In the genomic region with DNA sequence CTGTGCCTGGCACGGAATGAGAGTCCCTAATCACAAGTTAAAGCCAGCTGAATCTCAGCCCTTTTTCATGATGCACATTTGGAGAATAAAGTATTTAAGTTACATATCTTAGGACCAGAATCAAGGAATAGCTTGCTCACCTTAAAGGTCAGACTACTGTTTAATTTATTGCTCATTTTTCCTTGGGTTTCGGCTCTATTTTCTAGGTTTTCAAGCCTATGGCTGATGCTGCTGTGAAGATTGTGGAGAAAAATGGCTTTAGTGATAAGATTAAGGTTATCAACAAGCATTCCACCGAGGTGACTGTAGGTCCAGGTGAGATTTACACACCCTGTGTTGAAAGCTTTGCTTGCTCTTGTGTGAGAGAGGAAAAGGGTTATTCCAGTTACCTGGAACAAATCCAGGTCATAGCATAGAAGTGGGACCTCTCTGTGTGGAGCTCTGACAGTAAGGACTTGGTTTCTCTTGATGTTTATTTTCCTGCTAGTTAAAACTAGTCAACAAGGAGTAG, we compare ENCODE assay signal across 1 cellular context.
TF ChIP-seq lines count a peak whose summit lies in the region.

No MANE protein-coding gene starts in this region.

TF ChIP-seq in HepG2, 621 proteins besides CTCF, POLR2A, EP300 and RAD21 (continues in another document):
- TF ChIP-seq, protein P1, sequence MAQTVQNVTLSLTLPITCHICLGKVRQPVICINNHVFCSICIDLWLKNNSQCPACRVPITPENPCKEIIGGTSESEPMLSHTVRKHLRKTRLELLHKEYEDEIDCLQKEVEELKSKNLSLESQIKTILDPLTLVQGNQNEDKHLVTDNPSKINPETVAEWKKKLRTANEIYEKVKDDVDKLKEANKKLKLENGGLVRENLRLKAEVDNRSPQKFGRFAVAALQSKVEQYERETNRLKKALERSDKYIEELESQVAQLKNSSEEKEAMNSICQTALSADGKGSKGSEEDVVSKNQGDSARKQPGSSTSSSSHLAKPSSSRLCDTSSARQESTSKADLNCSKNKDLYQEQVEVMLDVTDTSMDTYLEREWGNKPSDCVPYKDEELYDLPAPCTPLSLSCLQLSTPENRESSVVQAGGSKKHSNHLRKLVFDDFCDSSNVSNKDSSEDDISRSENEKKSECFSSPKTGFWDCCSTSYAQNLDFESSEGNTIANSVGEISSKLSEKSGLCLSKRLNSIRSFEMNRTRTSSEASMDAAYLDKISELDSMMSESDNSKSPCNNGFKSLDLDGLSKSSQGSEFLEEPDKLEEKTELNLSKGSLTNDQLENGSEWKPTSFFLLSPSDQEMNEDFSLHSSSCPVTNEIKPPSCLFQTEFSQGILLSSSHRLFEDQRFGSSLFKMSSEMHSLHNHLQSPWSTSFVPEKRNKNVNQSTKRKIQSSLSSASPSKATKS (CRISPR knock-in tag; IDR thresholded peaks at IDR 0.05) = no peak
- TF ChIP-seq ARNT (IDR thresholded peaks at IDR 0.05) (no peak), MATR3 (CRISPR knock-in tag; IDR thresholded peaks at IDR 0.05) (no peak), GLI4 (CRISPR knock-in tag; IDR thresholded peaks at IDR 0.05; ENCODE audit: borderline replicate concordance) (no peak), SPEN (CRISPR knock-in tag; IDR thresholded peaks at IDR 0.05; ENCODE audit: low read depth) (0 out of 2 replicates have a peak, but pooled peaks have one; percentile 2), ZNF468 (CRISPR knock-in tag; IDR thresholded peaks at IDR 0.05) (no peak), ARID2 (CRISPR knock-in tag; IDR thresholded peaks at IDR 0.05; ENCODE audit: borderline replicate concordance) (0 out of 2 replicates have a peak, but pooled peaks have one; percentile 35), ZNF264 (CRISPR knock-in tag; IDR thresholded peaks at IDR 0.05) (no peak), ATAD3A (CRISPR knock-in tag; IDR thresholded peaks at IDR 0.05) (no peak), ZKSCAN5 (CRISPR knock-in tag; IDR thresholded peaks at IDR 0.05) (no peak), ZNF703 (CRISPR knock-in tag; IDR thresholded peaks at IDR 0.05; ENCODE audit: borderline replicate concordance) (no peak), SOX13 (IDR thresholded peaks at IDR 0.05) (no peak), SOX13 (CRISPR knock-in tag; conservative IDR thresholded peaks at IDR 0.05 in 1 of 2, IDR thresholded peaks at IDR 0.05 in 1 of 2) (0 out of 4 replicates have a peak, but pooled peaks of 1 of the 2 experiments have one; percentile 1), SMYD3 (CRISPR knock-in tag; IDR thresholded peaks at IDR 0.05) (0 out of 2 replicates have a peak, but pooled peaks have one; percentile 34), HHEX (CRISPR knock-in tag; IDR thresholded peaks at IDR 0.05) (no peak), HNRNPUL1 (IDR thresholded peaks at IDR 0.05; ENCODE audit: low read depth, low read length) (no peak), ZSCAN30 (CRISPR knock-in tag; IDR thresholded peaks at IDR 0.05) (no peak)
- TF ChIP-seq, protein P2, sequence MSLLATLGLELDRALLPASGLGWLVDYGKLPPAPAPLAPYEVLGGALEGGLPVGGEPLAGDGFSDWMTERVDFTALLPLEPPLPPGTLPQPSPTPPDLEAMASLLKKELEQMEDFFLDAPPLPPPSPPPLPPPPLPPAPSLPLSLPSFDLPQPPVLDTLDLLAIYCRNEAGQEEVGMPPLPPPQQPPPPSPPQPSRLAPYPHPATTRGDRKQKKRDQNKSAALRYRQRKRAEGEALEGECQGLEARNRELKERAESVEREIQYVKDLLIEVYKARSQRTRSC (CRISPR knock-in tag; IDR thresholded peaks at IDR 0.05; ENCODE audit: low read depth) = no peak
- TF ChIP-seq, protein P3, sequence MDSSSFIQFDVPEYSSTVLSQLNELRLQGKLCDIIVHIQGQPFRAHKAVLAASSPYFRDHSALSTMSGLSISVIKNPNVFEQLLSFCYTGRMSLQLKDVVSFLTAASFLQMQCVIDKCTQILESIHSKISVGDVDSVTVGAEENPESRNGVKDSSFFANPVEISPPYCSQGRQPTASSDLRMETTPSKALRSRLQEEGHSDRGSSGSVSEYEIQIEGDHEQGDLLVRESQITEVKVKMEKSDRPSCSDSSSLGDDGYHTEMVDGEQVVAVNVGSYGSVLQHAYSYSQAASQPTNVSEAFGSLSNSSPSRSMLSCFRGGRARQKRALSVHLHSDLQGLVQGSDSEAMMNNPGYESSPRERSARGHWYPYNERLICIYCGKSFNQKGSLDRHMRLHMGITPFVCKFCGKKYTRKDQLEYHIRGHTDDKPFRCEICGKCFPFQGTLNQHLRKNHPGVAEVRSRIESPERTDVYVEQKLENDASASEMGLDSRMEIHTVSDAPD (CRISPR knock-in tag; IDR thresholded peaks at IDR 0.05) = 0 out of 2 replicates have a peak, but pooled peaks have one; percentile 20
- TF ChIP-seq, protein P4, sequence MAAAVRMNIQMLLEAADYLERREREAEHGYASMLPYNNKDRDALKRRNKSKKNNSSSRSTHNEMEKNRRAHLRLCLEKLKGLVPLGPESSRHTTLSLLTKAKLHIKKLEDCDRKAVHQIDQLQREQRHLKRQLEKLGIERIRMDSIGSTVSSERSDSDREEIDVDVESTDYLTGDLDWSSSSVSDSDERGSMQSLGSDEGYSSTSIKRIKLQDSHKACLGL (CRISPR knock-in tag; IDR thresholded peaks at IDR 0.05) = no peak
- TF ChIP-seq, protein P5, sequence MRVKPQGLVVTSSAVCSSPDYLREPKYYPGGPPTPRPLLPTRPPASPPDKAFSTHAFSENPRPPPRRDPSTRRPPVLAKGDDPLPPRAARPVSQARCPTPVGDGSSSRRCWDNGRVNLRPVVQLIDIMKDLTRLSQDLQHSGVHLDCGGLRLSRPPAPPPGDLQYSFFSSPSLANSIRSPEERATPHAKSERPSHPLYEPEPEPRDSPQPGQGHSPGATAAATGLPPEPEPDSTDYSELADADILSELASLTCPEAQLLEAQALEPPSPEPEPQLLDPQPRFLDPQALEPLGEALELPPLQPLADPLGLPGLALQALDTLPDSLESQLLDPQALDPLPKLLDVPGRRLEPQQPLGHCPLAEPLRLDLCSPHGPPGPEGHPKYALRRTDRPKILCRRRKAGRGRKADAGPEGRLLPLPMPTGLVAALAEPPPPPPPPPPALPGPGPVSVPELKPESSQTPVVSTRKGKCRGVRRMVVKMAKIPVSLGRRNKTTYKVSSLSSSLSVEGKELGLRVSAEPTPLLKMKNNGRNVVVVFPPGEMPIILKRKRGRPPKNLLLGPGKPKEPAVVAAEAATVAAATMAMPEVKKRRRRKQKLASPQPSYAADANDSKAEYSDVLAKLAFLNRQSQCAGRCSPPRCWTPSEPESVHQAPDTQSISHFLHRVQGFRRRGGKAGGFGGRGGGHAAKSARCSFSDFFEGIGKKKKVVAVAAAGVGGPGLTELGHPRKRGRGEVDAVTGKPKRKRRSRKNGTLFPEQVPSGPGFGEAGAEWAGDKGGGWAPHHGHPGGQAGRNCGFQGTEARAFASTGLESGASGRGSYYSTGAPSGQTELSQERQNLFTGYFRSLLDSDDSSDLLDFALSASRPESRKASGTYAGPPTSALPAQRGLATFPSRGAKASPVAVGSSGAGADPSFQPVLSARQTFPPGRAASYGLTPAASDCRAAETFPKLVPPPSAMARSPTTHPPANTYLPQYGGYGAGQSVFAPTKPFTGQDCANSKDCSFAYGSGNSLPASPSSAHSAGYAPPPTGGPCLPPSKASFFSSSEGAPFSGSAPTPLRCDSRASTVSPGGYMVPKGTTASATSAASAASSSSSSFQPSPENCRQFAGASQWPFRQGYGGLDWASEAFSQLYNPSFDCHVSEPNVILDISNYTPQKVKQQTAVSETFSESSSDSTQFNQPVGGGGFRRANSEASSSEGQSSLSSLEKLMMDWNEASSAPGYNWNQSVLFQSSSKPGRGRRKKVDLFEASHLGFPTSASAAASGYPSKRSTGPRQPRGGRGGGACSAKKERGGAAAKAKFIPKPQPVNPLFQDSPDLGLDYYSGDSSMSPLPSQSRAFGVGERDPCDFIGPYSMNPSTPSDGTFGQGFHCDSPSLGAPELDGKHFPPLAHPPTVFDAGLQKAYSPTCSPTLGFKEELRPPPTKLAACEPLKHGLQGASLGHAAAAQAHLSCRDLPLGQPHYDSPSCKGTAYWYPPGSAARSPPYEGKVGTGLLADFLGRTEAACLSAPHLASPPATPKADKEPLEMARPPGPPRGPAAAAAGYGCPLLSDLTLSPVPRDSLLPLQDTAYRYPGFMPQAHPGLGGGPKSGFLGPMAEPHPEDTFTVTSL (CRISPR knock-in tag; IDR thresholded peaks at IDR 0.05; ENCODE audit: borderline replicate concordance) = no peak
- TF ChIP-seq, protein P6, sequence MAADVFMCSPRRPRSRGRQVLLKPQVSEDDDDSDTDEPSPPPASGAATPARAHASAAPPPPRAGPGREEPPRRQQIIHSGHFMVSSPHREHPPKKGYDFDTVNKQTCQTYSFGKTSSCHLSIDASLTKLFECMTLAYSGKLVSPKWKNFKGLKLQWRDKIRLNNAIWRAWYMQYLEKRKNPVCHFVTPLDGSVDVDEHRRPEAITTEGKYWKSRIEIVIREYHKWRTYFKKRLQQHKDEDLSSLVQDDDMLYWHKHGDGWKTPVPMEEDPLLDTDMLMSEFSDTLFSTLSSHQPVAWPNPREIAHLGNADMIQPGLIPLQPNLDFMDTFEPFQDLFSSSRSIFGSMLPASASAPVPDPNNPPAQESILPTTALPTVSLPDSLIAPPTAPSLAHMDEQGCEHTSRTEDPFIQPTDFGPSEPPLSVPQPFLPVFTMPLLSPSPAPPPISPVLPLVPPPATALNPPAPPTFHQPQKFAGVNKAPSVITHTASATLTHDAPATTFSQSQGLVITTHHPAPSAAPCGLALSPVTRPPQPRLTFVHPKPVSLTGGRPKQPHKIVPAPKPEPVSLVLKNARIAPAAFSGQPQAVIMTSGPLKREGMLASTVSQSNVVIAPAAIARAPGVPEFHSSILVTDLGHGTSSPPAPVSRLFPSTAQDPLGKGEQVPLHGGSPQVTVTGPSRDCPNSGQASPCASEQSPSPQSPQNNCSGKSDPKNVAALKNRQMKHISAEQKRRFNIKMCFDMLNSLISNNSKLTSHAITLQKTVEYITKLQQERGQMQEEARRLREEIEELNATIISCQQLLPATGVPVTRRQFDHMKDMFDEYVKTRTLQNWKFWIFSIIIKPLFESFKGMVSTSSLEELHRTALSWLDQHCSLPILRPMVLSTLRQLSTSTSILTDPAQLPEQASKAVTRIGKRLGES (CRISPR knock-in tag; IDR thresholded peaks at IDR 0.05; ENCODE audit: borderline replicate concordance) = no peak
- TF ChIP-seq, protein P7, sequence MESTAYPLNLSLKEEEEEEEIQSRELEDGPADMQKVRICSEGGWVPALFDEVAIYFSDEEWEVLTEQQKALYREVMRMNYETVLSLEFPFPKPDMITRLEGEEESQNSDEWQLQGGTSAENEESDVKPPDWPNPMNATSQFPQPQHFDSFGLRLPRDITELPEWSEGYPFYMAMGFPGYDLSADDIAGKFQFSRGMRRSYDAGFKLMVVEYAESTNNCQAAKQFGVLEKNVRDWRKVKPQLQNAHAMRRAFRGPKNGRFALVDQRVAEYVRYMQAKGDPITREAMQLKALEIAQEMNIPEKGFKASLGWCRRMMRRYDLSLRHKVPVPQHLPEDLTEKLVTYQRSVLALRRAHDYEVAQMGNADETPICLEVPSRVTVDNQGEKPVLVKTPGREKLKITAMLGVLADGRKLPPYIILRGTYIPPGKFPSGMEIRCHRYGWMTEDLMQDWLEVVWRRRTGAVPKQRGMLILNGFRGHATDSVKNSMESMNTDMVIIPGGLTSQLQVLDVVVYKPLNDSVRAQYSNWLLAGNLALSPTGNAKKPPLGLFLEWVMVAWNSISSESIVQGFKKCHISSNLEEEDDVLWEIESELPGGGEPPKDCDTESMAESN (CRISPR knock-in tag; conservative IDR thresholded peaks at IDR 0.05) = no peak
- TF ChIP-seq, protein P8, sequence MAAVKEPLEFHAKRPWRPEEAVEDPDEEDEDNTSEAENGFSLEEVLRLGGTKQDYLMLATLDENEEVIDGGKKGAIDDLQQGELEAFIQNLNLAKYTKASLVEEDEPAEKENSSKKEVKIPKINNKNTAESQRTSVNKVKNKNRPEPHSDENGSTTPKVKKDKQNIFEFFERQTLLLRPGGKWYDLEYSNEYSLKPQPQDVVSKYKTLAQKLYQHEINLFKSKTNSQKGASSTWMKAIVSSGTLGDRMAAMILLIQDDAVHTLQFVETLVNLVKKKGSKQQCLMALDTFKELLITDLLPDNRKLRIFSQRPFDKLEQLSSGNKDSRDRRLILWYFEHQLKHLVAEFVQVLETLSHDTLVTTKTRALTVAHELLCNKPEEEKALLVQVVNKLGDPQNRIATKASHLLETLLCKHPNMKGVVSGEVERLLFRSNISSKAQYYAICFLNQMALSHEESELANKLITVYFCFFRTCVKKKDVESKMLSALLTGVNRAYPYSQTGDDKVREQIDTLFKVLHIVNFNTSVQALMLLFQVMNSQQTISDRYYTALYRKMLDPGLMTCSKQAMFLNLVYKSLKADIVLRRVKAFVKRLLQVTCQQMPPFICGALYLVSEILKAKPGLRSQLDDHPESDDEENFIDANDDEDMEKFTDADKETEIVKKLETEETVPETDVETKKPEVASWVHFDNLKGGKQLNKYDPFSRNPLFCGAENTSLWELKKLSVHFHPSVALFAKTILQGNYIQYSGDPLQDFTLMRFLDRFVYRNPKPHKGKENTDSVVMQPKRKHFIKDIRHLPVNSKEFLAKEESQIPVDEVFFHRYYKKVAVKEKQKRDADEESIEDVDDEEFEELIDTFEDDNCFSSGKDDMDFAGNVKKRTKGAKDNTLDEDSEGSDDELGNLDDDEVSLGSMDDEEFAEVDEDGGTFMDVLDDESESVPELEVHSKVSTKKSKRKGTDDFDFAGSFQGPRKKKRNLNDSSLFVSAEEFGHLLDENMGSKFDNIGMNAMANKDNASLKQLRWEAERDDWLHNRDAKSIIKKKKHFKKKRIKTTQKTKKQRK (IDR thresholded peaks at IDR 0.05; ENCODE audit: low read length) = no peak
